Comparison of ENCODE assay signal across 1 cellular context in genomic region chr17:42536372-42537155, GRCh38.
TF ChIP-seq lines count a peak whose summit lies in the region.

No MANE protein-coding gene starts in this region.

TF ChIP-seq in K562, 482 proteins besides CTCF, POLR2A, EP300 and RAD21 (continued from another document and continues in another):
- TF ChIP-seq ZBTB40 (IDR thresholded peaks at IDR 0.05): peak; percentile 71; the same call in 1 of the 2 replicates
- no peak for TF ChIP-seq ZBTB40 (CRISPR knock-in tag; IDR thresholded peaks at IDR 0.05)
- no peak for TF ChIP-seq THRAP3 (IDR thresholded peaks at IDR 0.05; ENCODE audit: borderline replicate concordance)
- peak; percentile 54 for TF ChIP-seq ZNF592 (IDR thresholded peaks at IDR 0.05)
- peak in 1 of 2 experiments; percentile 76; a peak in 2 of 4 replicates for TF ChIP-seq HDAC1 (IDR thresholded peaks at IDR 0.05)
- no peak for TF ChIP-seq CHAMP1 (IDR thresholded peaks at IDR 0.05)
- peak; percentile 34; the same call in 1 of the 2 replicates for TF ChIP-seq ESRRA (IDR thresholded peaks at IDR 0.05; ENCODE audit: borderline replicate concordance, low read depth)
- peak; percentile 80 for TF ChIP-seq NFIC (IDR thresholded peaks at IDR 0.05)
- TF ChIP-seq ZSCAN32 (CRISPR knock-in tag; IDR thresholded peaks at IDR 0.05): no peak
- peak; percentile 17; the same call in 1 of the 2 replicates for TF ChIP-seq HDAC2 (IDR thresholded peaks at IDR 0.05)
- TF ChIP-seq PPARD (CRISPR knock-in tag; IDR thresholded peaks at IDR 0.05): no peak
- TF ChIP-seq ZNF23 (CRISPR knock-in tag; IDR thresholded peaks at IDR 0.05): no peak
- TF ChIP-seq GABPB1 (CRISPR knock-in tag; IDR thresholded peaks at IDR 0.05): peak; percentile 48
- no peak for TF ChIP-seq BCOR (IDR thresholded peaks at IDR 0.05)
- no peak for TF ChIP-seq ZBTB33 (CRISPR knock-in tag; IDR thresholded peaks at IDR 0.05)
- TF ChIP-seq ZNF444 (CRISPR knock-in tag; IDR thresholded peaks at IDR 0.05): no peak
- peak; percentile 10; the same call in 1 of the 2 replicates for TF ChIP-seq ZNF24 (IDR thresholded peaks at IDR 0.05)
- peak; percentile 71 for TF ChIP-seq ETV1 (tag; conservative IDR thresholded peaks at IDR 0.05; ENCODE audit: low read depth)
- TF ChIP-seq THAP12 (CRISPR knock-in tag; IDR thresholded peaks at IDR 0.05): no peak
- no peak for TF ChIP-seq BCLAF1 (IDR thresholded peaks at IDR 0.05; ENCODE audit: borderline replicate concordance in 1 of 2, control insufficient read depth in 1 of 2, low read depth in 2 of 2, low read length in 1 of 2)
- no peak for TF ChIP-seq ZNF57 (CRISPR knock-in tag; IDR thresholded peaks at IDR 0.05)
- TF ChIP-seq PHF20 (IDR thresholded peaks at IDR 0.05; ENCODE audit: partially characterized antibody): peak; percentile 32
- TF ChIP-seq ETS1 (conservative IDR thresholded peaks at IDR 0.05; ENCODE audit: control insufficient read depth, low read depth, low read length): 0 out of 2 replicates have a peak, but pooled peaks have one; percentile 47
- no peak for TF ChIP-seq RHOXF2B (CRISPR knock-in tag; conservative IDR thresholded peaks at IDR 0.05)
- no peak for TF ChIP-seq SIX5 (IDR thresholded peaks at IDR 0.05; ENCODE audit: borderline replicate concordance in 1 of 2, insufficient read depth in 1 of 2, low read depth in 1 of 2, low read length in 2 of 2)
